ENCODE assay signal across 17 cellular contexts in the genomic region with DNA sequence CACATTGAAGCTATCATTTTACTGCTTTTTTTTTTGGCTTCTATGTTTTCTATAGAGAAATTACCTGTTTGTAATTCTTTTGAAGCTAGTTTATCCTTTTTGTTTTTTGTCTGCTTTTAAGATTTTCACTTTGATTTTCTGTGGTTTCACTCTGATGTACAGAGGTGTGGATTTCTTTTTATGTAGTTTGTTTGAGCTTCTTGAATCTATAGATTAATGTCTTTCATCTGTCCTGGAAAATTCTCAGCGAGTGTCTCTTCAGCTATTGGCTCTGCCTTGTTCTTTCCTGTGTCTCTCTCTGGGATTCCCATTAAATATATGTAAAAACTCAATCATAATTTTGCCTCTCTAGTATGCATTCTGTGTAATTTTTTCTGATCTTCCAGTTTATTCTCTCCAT.
"Had no signal": no experiment of that assay in that cellular context is flagged by ENCODE, and none has a peak within 500 bp of the region (broad histone marks: within the 10 kb centered on the region; RNA-seq: fewer than 3 reads in every experiment).

No MANE protein-coding gene starts in this region.

- DNase-seq: activated CD4-positive, CD25-positive, alpha-beta regulatory T cell treated with anti-CD3 and anti-CD28 coated beads, Interleukin-2, amount 50 U/mL, for 72 hours; activated naive CD4-positive, alpha-beta T cell treated with Interleukin-2 at 50 U/mL for 16 hours; activated T-cell treated with anti-CD3 and anti-CD28 coated beads, Interleukin-2, amount 50 U/mL, for 48 hours; anterior cingulate cortex; esophagus squamous epithelium; foreskin fibroblast; glutamatergic neuron; left cardiac atrium; mammary epithelial cell; mucosa of descending colon; nephron progenitor cell; sigmoid colon; stimulated activated CD4-positive, alpha-beta T cell treated with anti-CD3 and anti-CD28 coated beads, Interleukin-12 subunit alpha, Interleukin-12 subunit beta, amount 100 ng/mL, for 4 hours; testis had no signal

- H3K4me1 Mint-ChIP-seq: nephron progenitor cell had no signal

- H3K27ac Mint-ChIP-seq: nephron progenitor cell; stimulated activated naive CD8-positive, alpha-beta T cell treated with anti-CD3 and anti-CD28 coated beads, Interleukin-15, Interleukin-2, amounts not matched to agents 100 ng/mL and 50 ng/mL, for 24 hours had no signal

- H3K4me3 Mint-ChIP-seq: nephron progenitor cell; stimulated activated naive CD8-positive, alpha-beta T cell treated with anti-CD3 and anti-CD28 coated beads, Interleukin-15, Interleukin-2, amounts not matched to agents 100 ng/mL and 50 ng/mL, for 24 hours had no signal

- H3K4me1 ChIP-seq: esophagus squamous epithelium, sigmoid colon, testis had no signal

- H3K9me3 ChIP-seq: mucosa of descending colon, sigmoid colon, testis had no signal

- H3K27me3 Mint-ChIP-seq: stimulated activated naive CD8-positive, alpha-beta T cell treated with anti-CD3 and anti-CD28 coated beads, Interleukin-15, Interleukin-2, amounts not matched to agents 100 ng/mL and 50 ng/mL, for 24 hours had no signal

- H3K27me3 ChIP-seq: esophagus squamous epithelium, sigmoid colon, testis had no signal

- H3K4me3 ChIP-seq: esophagus squamous epithelium, mucosa of descending colon, sigmoid colon, SK-N-MC, testis had no signal

- ATAC-seq: left cardiac atrium, mucosa of descending colon, Right ventricle myocardium inferior had no signal

- H3K27ac ChIP-seq: esophagus squamous epithelium, sigmoid colon, SK-N-MC, testis had no signal
